22 cellular contexts compared by ENCODE assay signal in the genomic region with DNA sequence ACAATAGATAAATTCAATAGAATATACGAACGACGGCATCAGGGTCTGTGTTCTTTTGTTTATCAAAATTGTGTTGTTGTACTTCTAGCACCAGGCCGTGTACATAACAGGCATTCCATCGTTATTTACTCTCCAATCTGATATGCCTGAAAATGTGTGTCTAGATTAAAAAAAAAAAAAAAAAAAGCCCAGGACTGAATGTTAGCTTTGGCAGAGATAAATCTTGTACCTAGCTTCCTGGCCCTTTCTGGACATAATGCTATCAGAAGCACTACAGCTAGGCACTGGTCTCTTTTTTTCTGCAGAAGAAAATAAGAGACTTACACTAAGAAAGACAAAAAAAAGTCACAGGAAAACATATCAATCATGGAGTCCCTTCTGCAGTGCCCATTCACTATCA.
"Had no signal": no experiment of that assay in that cellular context is flagged by ENCODE, and none has a peak within 500 bp of the region (broad histone marks: within the 10 kb centered on the region; RNA-seq: fewer than 3 reads in every experiment).

No MANE protein-coding gene starts in this region.

- H3K4me3 Mint-ChIP-seq: immature natural killer cell; nephron; stimulated activated naive B cell treated with anti-CD40 and anti-IgM and Interleukin-4, amounts not matched to agents 10 μg/mL and 1 μg/mL and 100 μg/mL, for 72 hours; stimulated activated naive CD8-positive, alpha-beta T cell treated with anti-CD3 and anti-CD28 coated beads, Interleukin-15, Interleukin-2, amounts not matched to agents 100 ng/mL and 50 ng/mL, for 24 hours had no signal

- H3K27me3 Mint-ChIP-seq: stimulated activated naive B cell treated with anti-CD40 and anti-IgM and Interleukin-4, amounts not matched to agents 10 μg/mL and 1 μg/mL and 100 μg/mL, for 72 hours; stimulated activated naive CD8-positive, alpha-beta T cell treated with anti-CD3 and anti-CD28 coated beads, Interleukin-15, Interleukin-2, amounts not matched to agents 100 ng/mL and 50 ng/mL, for 24 hours had no signal

- H3K27me3 ChIP-seq: tibial nerve, upper lobe of left lung, uterus had no signal

- H3K4me1 ChIP-seq: psoas muscle, uterus had no signal

- H3K4me3 ChIP-seq: lower lobe of right lung, psoas muscle, thoracic aorta, tibial nerve, upper lobe of left lung, uterus had no signal

- H3K9me3 Mint-ChIP-seq: nephron had no signal

- H3K27ac Mint-ChIP-seq: nephron; stimulated activated naive B cell treated with anti-CD40 and anti-IgM and Interleukin-4, amounts not matched to agents 10 μg/mL and 1 μg/mL and 100 μg/mL, for 72 hours; stimulated activated naive CD8-positive, alpha-beta T cell treated with anti-CD3 and anti-CD28 coated beads, Interleukin-15, Interleukin-2, amounts not matched to agents 100 ng/mL and 50 ng/mL, for 24 hours had no signal

- ATAC-seq: left colon; left ventricle myocardium superior; lower lobe of right lung; psoas muscle; right cardiac atrium; stimulated activated naive B cell treated with anti-CD40 and anti-IgM and Interleukin-4, amounts not matched to agents 10 μg/mL and 1 μg/mL and 100 μg/mL, for 72 hours had no signal

- H3K36me3 ChIP-seq: thoracic aorta, uterus had no signal

- H3K27ac ChIP-seq: lower lobe of right lung, psoas muscle, thoracic aorta, tibial nerve, upper lobe of left lung, uterus had no signal

- H3K9me3 ChIP-seq: lower lobe of right lung, psoas muscle, thoracic aorta, tibial nerve, upper lobe of left lung, uterus had no signal

- DNase-seq: cortex of kidney; hypothalamus; immature natural killer cell; islet precursor cell; kidney glomerular epithelial cell; left colon; left ventricle myocardium superior; lower lobe of right lung; nucleus accumbens; posterior cingulate gyrus; psoas muscle; right cardiac atrium; small intestine; stimulated activated CD4-positive, alpha-beta T cell treated with anti-CD3 and anti-CD28 coated beads, Interleukin-15, amount 100 ng/mL, for 24 hours; stimulated activated CD4-positive, alpha-beta T cell treated with anti-CD3 and anti-CD28 coated beads, Interleukin-2, amount 100 ng/mL, for 48 hours; stimulated activated naive B cell treated with anti-CD40 and anti-IgM and Interleukin-4, amounts not matched to agents 10 μg/mL and 1 μg/mL and 100 μg/mL, for 72 hours; upper lobe of left lung; uterus had no signal
